Comparison of ENCODE assay signal across 20 cellular contexts in the genomic region with DNA sequence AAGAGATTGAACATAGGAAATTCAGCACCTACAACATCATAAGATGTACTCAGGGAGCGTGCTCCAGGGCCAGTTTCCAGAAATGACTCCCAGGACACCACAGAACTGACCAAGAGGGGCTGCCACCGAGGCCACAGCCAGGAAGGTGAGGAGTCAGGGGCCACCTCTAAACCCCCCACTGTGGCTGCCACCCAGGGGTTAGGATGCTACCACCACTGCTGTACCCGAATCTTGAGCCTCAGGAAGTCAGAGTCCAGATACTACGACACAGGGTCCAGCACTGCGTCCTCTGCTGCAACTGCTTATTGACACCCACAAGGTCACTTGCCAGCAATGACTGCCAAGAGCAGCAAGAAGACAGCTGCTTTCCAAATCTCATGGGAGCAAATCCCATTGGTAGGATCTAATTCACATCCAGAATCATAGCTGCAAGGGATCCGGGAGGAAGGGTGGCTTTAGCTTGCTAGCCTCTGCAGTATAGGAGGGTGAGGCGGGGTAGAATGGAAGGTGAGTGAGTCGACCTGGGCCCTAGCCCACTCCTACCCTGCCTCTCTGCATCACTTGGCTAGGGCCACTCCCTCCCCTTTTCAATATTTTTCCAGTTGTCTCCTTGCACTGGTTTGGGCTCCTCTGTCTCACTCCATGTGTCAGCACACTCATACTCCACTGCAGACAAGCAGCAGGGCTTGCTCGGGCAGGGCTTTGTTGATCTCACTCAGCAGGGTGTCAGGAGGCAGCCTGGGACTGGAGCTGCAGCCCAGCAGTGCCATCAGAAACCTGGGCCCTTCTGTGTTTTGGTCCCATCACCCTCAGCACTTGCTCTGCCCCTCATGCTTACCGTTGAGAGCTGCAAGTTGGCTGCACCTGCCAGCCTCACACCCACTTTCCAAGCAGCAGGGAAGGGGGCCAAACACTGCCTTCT. TPM values are rescaled to one million over a fixed set of nuclear protein-coding genes. Genes with fewer than 3 reads are reported as not detected.
"Had no signal": no experiment of that assay in that cellular context is flagged by ENCODE, and none has a peak within 500 bp of the region (broad histone marks: within the 10 kb centered on the region; RNA-seq: fewer than 3 reads in every experiment).

No MANE protein-coding gene starts in this region.

- H3K27ac ChIP-seq: gastrocnemius medialis, heart right ventricle, left ventricle myocardium inferior, ovary, stomach, vagina, VCaP had no signal

- H3K9me3 Mint-ChIP-seq: activated naive CD4-positive, alpha-beta T cell treated with anti-CD3 and anti-CD28 coated beads, Interleukin-2, amount 50 U/mL, for 24 hours; neural crest cell had no signal

- DNase-seq: activated CD4-positive, alpha-beta T cell treated with anti-CD3 and anti-CD28 coated beads, Interleukin-2, amount 10 ng/mL, durations not matched to agents 7 days and 5 days; activated CD8-positive, alpha-beta memory T cell treated with anti-CD3 and anti-CD28 coated beads for 24 hours; anterior cingulate cortex; gastrocnemius medialis; heart right ventricle; left ventricle myocardium inferior; stimulated activated CD4-positive, alpha-beta T cell treated with anti-CD3 and anti-CD28 coated beads, Interleukin-15, amount 100 ng/mL, for 24 hours; stimulated activated CD4-positive, alpha-beta T cell treated with anti-CD3 and anti-CD28 coated beads, Interleukin-4, amount 100 ng/mL, for 24 hours; stomach; T-helper 9 cell had no signal

- FAIRE-seq: colon, endothelial cell of umbilical vein, keratinocyte had no signal

- H3K4me1 ChIP-seq: gastrocnemius medialis, vagina had no signal

- H3K4me3 Mint-ChIP-seq: activated CD4-positive, alpha-beta T cell treated with anti-CD3 and anti-CD28 coated beads, Interleukin-2, amount 10 ng/mL, durations not matched to agents 7 days and 5 days; activated naive CD4-positive, alpha-beta T cell treated with anti-CD3 and anti-CD28 coated beads, Interleukin-2, amount 50 U/mL, for 24 hours; neural crest cell had no signal

- H3K36me3 ChIP-seq: gastrocnemius medialis, heart right ventricle, left ventricle myocardium inferior, ovary, stomach, vagina had no signal

- H3K27me3 ChIP-seq: ovary, vagina had no signal

- ATAC-seq: gastrocnemius medialis, heart right ventricle had no signal

- H3K27me3 Mint-ChIP-seq: activated naive CD4-positive, alpha-beta T cell treated with anti-CD3 and anti-CD28 coated beads, Interleukin-2, amount 50 U/mL, for 24 hours had no signal

- H3K27ac Mint-ChIP-seq: activated CD4-positive, alpha-beta T cell treated with anti-CD3 and anti-CD28 coated beads, Interleukin-2, amount 10 ng/mL, durations not matched to agents 7 days and 5 days; activated naive CD4-positive, alpha-beta T cell treated with anti-CD3 and anti-CD28 coated beads, Interleukin-2, amount 50 U/mL, for 24 hours had no signal

- H3K4me3 ChIP-seq: gastrocnemius medialis, heart right ventricle, left ventricle myocardium inferior, ovary, stomach, vagina had no signal

RNA-seq across cellular contexts. Expression of a gene that starts 18.1 kb away (rescaled TPM):
- total RNA-seq: endothelial cell of umbilical vein, neural crest cell, renal cortical epithelial cell had no signal

RNA-seq across cellular contexts. Expression of a gene that starts 52.0 kb away (rescaled TPM):
- total RNA-seq: endothelial cell of umbilical vein, gastrocnemius medialis, heart right ventricle, left ventricle myocardium inferior, mesenteric fat pad, vagina had no signal
